In the genomic region with DNA sequence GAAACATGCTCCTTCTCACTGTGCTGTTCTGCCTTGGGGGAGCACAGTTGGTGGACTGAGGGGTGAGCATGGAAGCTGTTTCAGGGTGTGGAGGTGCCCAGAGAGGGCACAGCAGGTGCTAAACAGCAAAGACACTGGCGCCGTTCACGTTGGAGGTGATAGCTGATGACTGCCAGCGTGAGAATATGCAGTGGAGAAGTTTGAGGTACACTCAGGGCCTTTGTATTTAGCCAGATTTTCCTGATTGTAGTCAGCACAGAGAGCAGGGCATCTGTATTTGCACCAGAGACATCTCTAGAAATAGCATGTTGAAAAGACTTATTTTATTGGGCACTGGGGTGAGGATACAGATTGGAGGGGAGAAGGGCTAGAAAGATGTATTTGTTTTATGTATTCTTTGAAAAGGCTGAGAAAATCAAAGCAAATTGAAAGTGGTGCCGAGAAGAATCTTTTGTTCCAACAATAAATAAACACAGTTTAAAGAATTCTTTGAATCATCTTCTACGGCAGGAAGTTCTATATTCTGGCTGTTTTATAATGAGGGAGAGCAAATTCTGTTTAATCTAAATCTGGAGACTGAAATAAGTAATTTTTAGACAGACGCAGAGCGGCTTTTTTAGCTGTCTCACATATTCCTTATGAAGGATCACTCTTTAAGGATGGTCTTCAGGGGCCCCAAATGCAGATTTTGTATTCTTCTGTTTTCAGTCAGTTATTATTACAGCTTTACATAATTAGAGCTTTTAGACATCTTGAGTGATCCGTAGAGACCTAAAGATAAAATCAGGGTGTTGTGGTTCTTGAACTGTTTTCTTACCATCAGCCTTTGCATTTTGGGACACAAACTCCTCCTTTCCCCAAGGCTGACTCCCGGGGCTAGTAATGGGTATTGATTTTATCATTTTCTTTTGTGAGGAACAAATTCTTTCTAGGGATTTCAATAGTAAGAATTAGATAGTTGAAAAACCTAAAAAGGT, we compare ENCODE assay signal across 17 cellular contexts. TPM values are rescaled to one million over a fixed set of nuclear protein-coding genes. Genes with fewer than 3 reads are reported as not detected.
A peak's percentile ranks its signal among the peaks of the same experiment; 100 is the strongest.
DNase-seq lines count a peak whose midpoint lies in the region; ATAC-seq and TF ChIP-seq lines count a peak whose summit lies in the region.
"Had no signal": no experiment of that assay in that cellular context is flagged by ENCODE, and none has a peak within 500 bp of the region (broad histone marks: within the 10 kb centered on the region; RNA-seq: fewer than 3 reads in every experiment).

No MANE protein-coding gene starts in this region.

- H3K4me1 ChIP-seq in upper lobe of left lung = peaks cover 8 to 16% (median 11%) of the 10 kb centered on the region in 4 donors
- H3K4me1 ChIP-seq in PC-3 (ENCODE audit: insufficient read depth, low read length) = peaks cover 14% of the 10 kb centered on the region
- no peaks in the 10 kb centered on the region for H3K4me1 ChIP-seq in body of pancreas

- H3K36me3 ChIP-seq in upper lobe of left lung (peaks cover 0 to 37% (median 3%) of the 10 kb centered on the region in 4 donors), PC-3 (ENCODE audit: low read depth, low read length) (peaks cover 66% of the 10 kb centered on the region), body of pancreas (replicated peaks in 1 of 2; ENCODE audit: insufficient read depth in 1 of 2, low read depth in 2 of 2) (no peaks in the 10 kb centered on the region)

- BruUV-seq in PC-3 (replicated peaks; lab: Mats Ljungman, UMichigan) = no TSS peak

- H3K36me3 Mint-ChIP-seq in chondrocyte (ENCODE audit: low read depth) (peaks cover 51% of the 10 kb centered on the region), nephron (ENCODE audit: low read depth) (peaks cover 89% of the 10 kb centered on the region)

- H3K27ac Mint-ChIP-seq in chondrocyte (ENCODE audit: unreplicated experiment) (peak overlapping the region; percentile 88), nephron (peak overlapping the region; percentile 47 to 92 (median 89))
- H3K27ac Mint-ChIP-seq: activated CD8-positive, alpha-beta T cell treated with anti-CD3 and anti-CD28 coated beads, Interleukin-2, amount 10 ng/mL, durations not matched to agents 7 days and 5 days; activated naive CD4-positive, alpha-beta T cell treated with anti-CD3 and anti-CD28 coated beads for 36 hours had no signal

- peaks cover 3% of the 10 kb centered on the region for H3K9me3 Mint-ChIP-seq in chondrocyte (ENCODE audit: low read depth)
- no peaks in the 10 kb centered on the region for H3K9me3 Mint-ChIP-seq in nephron
- H3K9me3 Mint-ChIP-seq: activated naive CD4-positive, alpha-beta T cell treated with anti-CD3 and anti-CD28 coated beads for 36 hours had no signal

- H3K9ac ChIP-seq in PC-3 (ENCODE audit: low read length) = no peak overlapping the region

- CTCF ChIA-PET in PC-3 (lab: Charles Lee) = no interaction called here

- no peaks in the 10 kb centered on the region for H3F3A ChIP-seq in PC-3 (ENCODE audit: low read length, unreplicated experiment)

- intact Hi-C loops in PC-3 (cut with micrococcal nuclease) (no loop called here), body of pancreas (cut with DNase I) (no loop called here)

- peak overlapping the region in 3 of 4 donors; percentile 0 to 74 (median 57) for H3K27ac ChIP-seq in upper lobe of left lung
- no peak overlapping the region for H3K27ac ChIP-seq in PC-3 (ENCODE audit: low read length)
- H3K27ac ChIP-seq in body of pancreas = no peak overlapping the region
- H3K27ac ChIP-seq: 22Rv1 had no signal

- TF ChIP-seq POLR2A in upper lobe of left lung (IDR thresholded peaks at IDR 0.05) (no peak), body of pancreas (IDR thresholded peaks at IDR 0.05) (no peak)

- H3K4me3 Mint-ChIP-seq in chondrocyte (ENCODE audit: unreplicated experiment) (peak overlapping the region; percentile 10), nephron (peak overlapping the region in 2 of 3 experiments; percentile 2 to 17)
- H3K4me3 Mint-ChIP-seq: activated CD8-positive, alpha-beta T cell treated with anti-CD3 and anti-CD28 coated beads, Interleukin-2, amount 10 ng/mL, durations not matched to agents 7 days and 5 days; activated naive CD4-positive, alpha-beta T cell treated with anti-CD3 and anti-CD28 coated beads for 36 hours had no signal

- DNase-seq in NCI-H146 (lab: John Stamatoyannopoulos, UW) = peak; percentile 20
- DNase-seq in NCI-H146 treated with DMSO at 0.1 percent for 48 hours (lab: John Stamatoyannopoulos, UW; ENCODE audit: unreplicated experiment) = no peak
- DNase-seq in chondrocyte (ENCODE audit: low spot score) = no peak
- no peak for DNase-seq in upper lobe of left lung
- no peak for DNase-seq in PC-3
- DNase-seq in body of pancreas = no peak
- DNase-seq: activated CD8-positive, alpha-beta T cell treated with anti-CD3 and anti-CD28 coated beads, Interleukin-2, amount 10 ng/mL, durations not matched to agents 7 days and 5 days; activated naive CD4-positive, alpha-beta T cell treated with anti-CD3 and anti-CD28 coated beads for 36 hours; Calu3; mucosa of descending colon; NCI-H187; NCI-H526; stimulated activated CD4-positive, alpha-beta T cell treated with anti-CD3 and anti-CD28 coated beads, Interleukin-4, amount 100 ng/mL, for 4 hours; stimulated activated naive CD4-positive, alpha-beta T cell treated with Interleukin-2 at 50 U/mL for 16 hours had no signal

- ATAC-seq in upper lobe of left lung (ENCODE audit: low FRiP score in 2 of 2) = no peak
- ATAC-seq in PC-3 = no peak
- no peak for ATAC-seq in body of pancreas
- ATAC-seq in HG03469 (IDR thresholded peaks at IDR 0.05; ENCODE audit: unreplicated experiment) = no peak
- ATAC-seq: activated CD8-positive, alpha-beta T cell treated with anti-CD3 and anti-CD28 coated beads, Interleukin-2, amount 10 ng/mL, durations not matched to agents 7 days and 5 days; mucosa of descending colon had no signal

- H4K20me1 ChIP-seq in PC-3 (ENCODE audit: low read length) = no peaks in the 10 kb centered on the region

- no peaks in the 10 kb centered on the region for H3K9me2 ChIP-seq in PC-3 (replicated peaks; ENCODE audit: low read length)

- POLR2A ChIA-PET in PC-3 (lab: Charles Lee; ENCODE audit: unreplicated experiment) = no interaction called here

- H3K4me3 ChIP-seq in upper lobe of left lung = no peak overlapping the region
- no peak overlapping the region for H3K4me3 ChIP-seq in PC-3 (ENCODE audit: low read length)
- H3K4me3 ChIP-seq in body of pancreas = no peak overlapping the region
- H3K4me3 ChIP-seq: mucosa of descending colon had no signal

- TF ChIP-seq CTCF in chondrocyte (IDR thresholded peaks at IDR 0.05) (no peak), nephron (IDR thresholded peaks at IDR 0.05; ENCODE audit: unreplicated experiment in 3 of 3) (no peak), upper lobe of left lung (IDR thresholded peaks at IDR 0.05) (no peak), PC-3 (conservative IDR thresholded peaks at IDR 0.05; ENCODE audit: low read depth, low read length) (no peak), body of pancreas (IDR thresholded peaks at IDR 0.05) (no peak)

- peaks cover 93% of the 10 kb centered on the region for H3K79me2 ChIP-seq in PC-3 (ENCODE audit: low read length)

- no peak overlapping the region for H2AFZ ChIP-seq in PC-3 (ENCODE audit: low read length)

- WGBS in upper lobe of left lung, 2 donors = 57 to 62% methylated on average over 10 of the region's 10 CpGs
- 63 to 68% methylated on average over 10 of the region's 10 CpGs for WGBS in body of pancreas, 2 donors

- no peak for TF ChIP-seq EP300 in upper lobe of left lung (IDR thresholded peaks at IDR 0.05)

- H3K27me3 Mint-ChIP-seq in chondrocyte (ENCODE audit: low read depth) (no peaks in the 10 kb centered on the region), nephron (ENCODE audit: low read depth) (no peaks in the 10 kb centered on the region)

- H3K27me3 ChIP-seq in upper lobe of left lung (no peaks in the 10 kb centered on the region), PC-3 (ENCODE audit: low read length) (no peaks in the 10 kb centered on the region), body of pancreas (no peaks in the 10 kb centered on the region)

- no peaks in the 10 kb centered on the region for H3K9me3 ChIP-seq in upper lobe of left lung
- H3K9me3 ChIP-seq in PC-3 (ENCODE audit: low read length) = no peaks in the 10 kb centered on the region
- no peaks in the 10 kb centered on the region for H3K9me3 ChIP-seq in body of pancreas
- H3K9me3 ChIP-seq: mucosa of descending colon had no signal

- peaks cover 83% of the 10 kb centered on the region for H3K4me1 Mint-ChIP-seq in chondrocyte (ENCODE audit: low read depth)
- H3K4me1 Mint-ChIP-seq in nephron = peaks cover 43% of the 10 kb centered on the region

- no peak overlapping the region for H3K4me2 ChIP-seq in PC-3 (ENCODE audit: low read length)

RNA-seq across cellular contexts. Expression of gene ZNF532, which starts 7.1 kb away (rescaled TPM):
- 123 to 163 TPM (median 162 TPM) in 3 replicates for total RNA-seq in chondrocyte
- 10 to 100 TPM; 35.6 to 76.5 (median 42.9) TPM for total RNA-seq in upper lobe of left lung
- 47.3 and 62.6 TPM in 2 replicates for total RNA-seq in PC-3 (2014; rRNA removed)
- 10 to 100 TPM; 12.2 to 52.1 TPM for total RNA-seq in body of pancreas

Comparison
In these comparisons a context has a peak if more than half of its experiments do, and no peak if none do; other contexts are left out.
1. H3K27ac ChIP-seq: peak in upper lobe of left lung (3 of 4); none in PC-3 (single experiment) and body of pancreas (0 of 4).